8 cellular contexts compared by ENCODE assay signal in genomic region chr5:35319231-35320002, GRCh38.
DNase-seq lines count a peak whose midpoint lies in the region; ATAC-seq lines count a peak whose summit lies in the region.

No MANE protein-coding gene starts in this region.

- POLR2A ChIA-PET in activated CD4-positive, alpha-beta T cell treated with anti-CD3 and anti-CD28 coated beads, Interleukin-2, amount 10 ng/mL, durations not matched to agents 7 days and 5 days (lab: Charles Lee) = no interaction called here

- peaks cover 3% of the 10 kb centered on the region for H3K9me3 Mint-ChIP-seq in activated CD4-positive, alpha-beta T cell treated with anti-CD3 and anti-CD28 coated beads, Interleukin-2, amount 10 ng/mL, durations not matched to agents 7 days and 5 days
- H3K9me3 Mint-ChIP-seq in effector memory CD8-positive, alpha-beta T cell = peaks cover 0 to 8% of the 10 kb centered on the region in 2 donors

- no peaks in the 10 kb centered on the region for H3K36me3 Mint-ChIP-seq in activated CD4-positive, alpha-beta T cell treated with anti-CD3 and anti-CD28 coated beads, Interleukin-2, amount 10 ng/mL, durations not matched to agents 7 days and 5 days (ENCODE audit: low read depth)
- no peaks in the 10 kb centered on the region for H3K36me3 Mint-ChIP-seq in effector memory CD8-positive, alpha-beta T cell (ENCODE audit: insufficient read depth)

- H3K27ac Mint-ChIP-seq in activated CD4-positive, alpha-beta T cell treated with anti-CD3 and anti-CD28 coated beads, Interleukin-2, amount 10 ng/mL, durations not matched to agents 7 days and 5 days = no peak overlapping the region
- no peak overlapping the region for H3K27ac Mint-ChIP-seq in effector memory CD8-positive, alpha-beta T cell

- H3K4me1 Mint-ChIP-seq in activated CD4-positive, alpha-beta T cell treated with anti-CD3 and anti-CD28 coated beads, Interleukin-2, amount 10 ng/mL, durations not matched to agents 7 days and 5 days = peaks cover 8% of the 10 kb centered on the region
- no peaks in the 10 kb centered on the region for H3K4me1 Mint-ChIP-seq in effector memory CD8-positive, alpha-beta T cell (ENCODE audit: low read depth in 2 of 2)

- H3K27me3 Mint-ChIP-seq in activated CD4-positive, alpha-beta T cell treated with anti-CD3 and anti-CD28 coated beads, Interleukin-2, amount 10 ng/mL, durations not matched to agents 7 days and 5 days = peaks cover 5% of the 10 kb centered on the region
- peaks cover 0 to 20% of the 10 kb centered on the region in 2 donors for H3K27me3 Mint-ChIP-seq in effector memory CD8-positive, alpha-beta T cell

- ATAC-seq in HG02885 (IDR thresholded peaks at IDR 0.05; ENCODE audit: poor library complexity, unreplicated experiment) = peak; percentile 96
- peak; percentile 45 for ATAC-seq in effector memory CD8-positive, alpha-beta T cell (replicated peaks)

- CTCF ChIA-PET in activated CD4-positive, alpha-beta T cell treated with anti-CD3 and anti-CD28 coated beads, Interleukin-2, amount 10 ng/mL, durations not matched to agents 7 days and 5 days (lab: Charles Lee) = no interaction called here

- no peak overlapping the region for H3K4me3 Mint-ChIP-seq in activated CD4-positive, alpha-beta T cell treated with anti-CD3 and anti-CD28 coated beads, Interleukin-2, amount 10 ng/mL, durations not matched to agents 7 days and 5 days
- no peak overlapping the region for H3K4me3 Mint-ChIP-seq in effector memory CD8-positive, alpha-beta T cell

- peak; percentile 72 to 83 for DNase-seq in activated CD4-positive, alpha-beta T cell treated with anti-CD3 and anti-CD28 coated beads, Interleukin-2, amount 50 U/mL, for 48 hours
- no peak for DNase-seq in activated CD4-positive, alpha-beta T cell treated with anti-CD3 and anti-CD28 coated beads, Interleukin-2, amount 10 ng/mL, durations not matched to agents 7 days and 5 days
- DNase-seq in NOMO-1 treated with dmso at 0.1 percent for 144 hours (lab: John Stamatoyannopoulos, UW; ENCODE audit: unreplicated experiment) = peak; percentile 92
- DNase-seq in effector memory CD8-positive, alpha-beta T cell = peak in 1 of 3 experiments; percentile 1
- peak; percentile 54 for DNase-seq in stimulated activated CD4-positive, alpha-beta T cell treated with anti-CD3 and anti-CD28 coated beads, Interleukin-12 subunit alpha, Interleukin-12 subunit beta, amount 100 ng/mL, for 4 hours
- DNase-seq in dermis blood vessel endothelial cell = no peak
- DNase-seq in NK-92 (lab: John Stamatoyannopoulos, UW; ENCODE audit: unreplicated experiment) = no peak

Comparison
In these comparisons a context has a peak if more than half of its experiments do, and no peak if none do; other contexts are left out.
1. DNase-seq: peak in activated CD4-positive, alpha-beta T cell treated with anti-CD3 and anti-CD28 coated beads, Interleukin-2, amount 50 U/mL, for 48 hours (2 of 2), NOMO-1 treated with dmso at 0.1 percent for 144 hours (single experiment) and stimulated activated CD4-positive, alpha-beta T cell treated with anti-CD3 and anti-CD28 coated beads, Interleukin-12 subunit alpha, Interleukin-12 subunit beta, amount 100 ng/mL, for 4 hours (single experiment); none in activated CD4-positive, alpha-beta T cell treated with anti-CD3 and anti-CD28 coated beads, Interleukin-2, amount 10 ng/mL, durations not matched to agents 7 days and 5 days (single experiment), dermis blood vessel endothelial cell (single experiment) and NK-92 (single experiment).